ENCODE assay signal across 10 cellular contexts in the genomic region with DNA sequence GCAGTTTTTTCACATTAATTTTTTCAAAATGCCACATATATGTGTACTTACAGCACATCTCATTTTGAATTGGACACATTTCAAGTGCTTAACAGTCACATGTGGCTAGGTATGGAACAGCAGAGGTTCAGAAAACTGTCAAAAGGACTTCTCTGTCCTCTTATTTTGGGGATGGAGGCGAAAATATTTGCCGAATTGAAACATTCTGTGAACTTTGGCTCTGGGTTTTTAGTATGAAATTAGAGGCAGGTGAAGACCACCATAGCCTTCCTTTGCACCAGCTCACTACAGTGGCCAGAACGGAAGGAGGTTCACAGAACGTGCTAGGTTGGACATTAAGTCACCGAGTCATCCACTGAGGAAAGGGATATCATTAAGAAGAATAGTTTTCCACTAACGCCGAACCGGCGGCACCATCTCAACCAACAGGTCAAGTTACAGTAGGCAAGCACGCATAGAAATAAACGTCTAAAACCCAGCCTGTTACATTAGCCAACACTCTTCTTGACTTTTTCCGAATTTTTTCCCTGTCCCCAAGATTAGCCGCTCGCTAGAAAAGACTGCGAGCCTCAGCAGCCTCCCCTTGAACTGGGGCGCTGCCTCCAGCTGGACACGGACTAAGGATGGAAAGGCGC. TPM values are rescaled to one million over a fixed set of nuclear protein-coding genes. Genes with fewer than 3 reads are reported as not detected.
DNase-seq lines count a peak whose midpoint lies in the region; ATAC-seq and TF ChIP-seq lines count a peak whose summit lies in the region.
"Had no signal": no experiment of that assay in that cellular context is flagged by ENCODE, and none has a peak within 500 bp of the region (broad histone marks: within the 10 kb centered on the region; RNA-seq: fewer than 3 reads in every experiment).

No MANE protein-coding gene starts in this region.

- no peaks in the 10 kb centered on the region for H3K9me3 Mint-ChIP-seq in activated naive CD4-positive, alpha-beta T cell treated with anti-CD3 and anti-CD28 coated beads for 36 hours
- H3K9me3 Mint-ChIP-seq in brain (peaks cover 2 to 16% (median 7%) of the 10 kb centered on the region in 5 experiments), type B pancreatic cell (no peaks in the 10 kb centered on the region)
- H3K9me3 Mint-ChIP-seq: effector memory CD8-positive, alpha-beta T cell; T-cell had no signal

- peaks cover 22% of the 10 kb centered on the region for H3K4me1 Mint-ChIP-seq in activated naive CD4-positive, alpha-beta T cell treated with anti-CD3 and anti-CD28 coated beads for 36 hours (ENCODE audit: low read depth)
- peaks cover 20% of the 10 kb centered on the region for H3K4me1 Mint-ChIP-seq in brain
- H3K4me1 Mint-ChIP-seq in type B pancreatic cell (ENCODE audit: unreplicated experiment), result peaks cover 12% of the 10 kb centered on the region

- TF ChIP-seq CTCF in brain (conservative IDR thresholded peaks at IDR 0.05), result no peak
- TF ChIP-seq CTCF in lower lobe of right lung (IDR thresholded peaks at IDR 0.05), result no peak
- no peak for TF ChIP-seq CTCF in type B pancreatic cell (conservative IDR thresholded peaks at IDR 0.05)

- CTCF ChIA-PET in activated naive CD4-positive, alpha-beta T cell treated with anti-CD3 and anti-CD28 coated beads for 36 hours (lab: Charles Lee), result no interaction called here

- H3K9me3 ChIP-seq in lower lobe of right lung, result no peaks in the 10 kb centered on the region

- peak overlapping the region; percentile 51 for H3K27ac ChIP-seq in lower lobe of right lung

- peaks cover 11% of the 10 kb centered on the region for H3K27me3 Mint-ChIP-seq in activated naive CD4-positive, alpha-beta T cell treated with anti-CD3 and anti-CD28 coated beads for 36 hours (ENCODE audit: low read depth)
- peaks cover 60% of the 10 kb centered on the region for H3K27me3 Mint-ChIP-seq in brain
- peaks cover 42% of the 10 kb centered on the region for H3K27me3 Mint-ChIP-seq in type B pancreatic cell

- H3K27me3 ChIP-seq in lower lobe of right lung (ENCODE audit: low read depth), result peaks cover 9% of the 10 kb centered on the region

- H3K36me3 ChIP-seq in lower lobe of right lung, result no peaks in the 10 kb centered on the region

- H3K4me1 ChIP-seq in lower lobe of right lung, result peaks cover 18% of the 10 kb centered on the region

- no peak overlapping the region for H3K4me3 Mint-ChIP-seq in activated naive CD4-positive, alpha-beta T cell treated with anti-CD3 and anti-CD28 coated beads for 36 hours
- no peak overlapping the region for H3K4me3 Mint-ChIP-seq in brain
- no peak overlapping the region for H3K4me3 Mint-ChIP-seq in type B pancreatic cell
- H3K4me3 Mint-ChIP-seq: effector memory CD8-positive, alpha-beta T cell; T-cell had no signal

- no peaks in the 10 kb centered on the region for H3K36me3 Mint-ChIP-seq in activated naive CD4-positive, alpha-beta T cell treated with anti-CD3 and anti-CD28 coated beads for 36 hours (ENCODE audit: low read depth)
- H3K36me3 Mint-ChIP-seq in brain, result no peaks in the 10 kb centered on the region
- H3K36me3 Mint-ChIP-seq in type B pancreatic cell, result peaks cover 4% of the 10 kb centered on the region

- peak overlapping the region; percentile 80 for H3K27ac Mint-ChIP-seq in activated naive CD4-positive, alpha-beta T cell treated with anti-CD3 and anti-CD28 coated beads for 36 hours
- peak overlapping the region in 3 of 5 experiments; percentile 57 to 70 (median 66) for H3K27ac Mint-ChIP-seq in brain
- H3K27ac Mint-ChIP-seq in type B pancreatic cell, result peak overlapping the region; percentile 75

- ATAC-seq in lower lobe of right lung (no peak), HG02870 (IDR thresholded peaks at IDR 0.05; ENCODE audit: unreplicated experiment) (no peak), GM21526 (IDR thresholded peaks at IDR 0.05; ENCODE audit: low FRiP score, unreplicated experiment) (no peak)
- ATAC-seq: effector memory CD8-positive, alpha-beta T cell; T-cell had no signal

- peak overlapping the region; percentile 73 for H3K4me3 ChIP-seq in lower lobe of right lung

- intact Hi-C loops in activated naive CD4-positive, alpha-beta T cell treated with anti-CD3 and anti-CD28 coated beads for 36 hours (cut with micrococcal nuclease), result loop anchor here (2.0 to 10.0 kb wide), 9 partner anchors 99 to 1538 kb away; a partner anchor contains a TSS
- intact Hi-C loops in lower lobe of right lung (cut with DNase I), result no loop called here

- no peak for DNase-seq in activated naive CD4-positive, alpha-beta T cell treated with anti-CD3 and anti-CD28 coated beads for 36 hours
- DNase-seq in activated naive CD4-positive, alpha-beta T cell (lab: John Stamatoyannopoulos, UW), result no peak
- DNase-seq in lower lobe of right lung (no peak), type B pancreatic cell (ENCODE audit: extremely low spot score, unreplicated experiment) (no peak), DMS 273 treated with DMSO at 0.1 percent for 48 hours (lab: John Stamatoyannopoulos, UW) (no peak)

RNA-seq across cellular contexts. Expression of a gene that starts 1.8 kb away (rescaled TPM):
- total RNA-seq in activated naive CD4-positive, alpha-beta T cell treated with anti-CD3 and anti-CD28 coated beads for 36 hours, result 10 to 100 TPM; 11.2 to 13.1 TPM
- polyA plus RNA-seq in brain (ENCODE audit: insufficient read depth, low read depth, low replicate concordance), result 24.9 TPM
- total RNA-seq in lower lobe of right lung, result 48.6 TPM
- total RNA-seq in type B pancreatic cell (ENCODE audit: low replicate concordance), result 77.7 and 83.5 TPM in 2 replicates
